Comparison of ENCODE assay signal across 18 cellular contexts in the genomic region with DNA sequence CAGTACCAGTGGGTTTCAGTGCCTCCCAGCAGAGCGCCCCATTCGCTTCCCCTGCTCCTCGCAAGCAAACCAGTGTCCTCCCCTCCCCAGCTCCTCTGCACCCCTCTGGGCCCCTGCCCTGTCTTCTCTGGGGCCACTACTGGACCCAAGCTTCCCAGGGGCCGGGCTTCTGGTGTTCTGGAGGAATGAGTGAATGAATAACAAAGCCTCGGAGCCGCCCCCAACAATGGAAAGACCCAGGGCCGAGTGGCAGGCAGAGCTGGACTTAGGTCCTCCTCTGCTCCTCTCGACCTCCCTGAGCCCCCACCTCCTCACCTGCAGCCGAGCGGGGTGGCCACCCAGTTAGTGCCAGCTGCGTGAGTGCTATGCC. TPM values are rescaled to one million over a fixed set of nuclear protein-coding genes. Genes with fewer than 3 reads are reported as not detected.
DNase-seq lines count a peak whose midpoint lies in the region; ATAC-seq and TF ChIP-seq lines count a peak whose summit lies in the region.
"Had no signal": no experiment of that assay in that cellular context is flagged by ENCODE, and none has a peak within 500 bp of the region (broad histone marks: within the 10 kb centered on the region; RNA-seq: fewer than 3 reads in every experiment).

No MANE protein-coding gene starts in this region.

- TF ChIP-seq CTCF in lung (IDR thresholded peaks at IDR 0.05; ENCODE audit: control extremely low read depth, extremely low read depth) (no peak), stomach (IDR thresholded peaks at IDR 0.05) (no peak), testis (IDR thresholded peaks at IDR 0.05) (no peak)

- H3K4me1 Mint-ChIP-seq in activated naive CD4-positive, alpha-beta T cell treated with anti-CD3 and anti-CD28 coated beads, Interleukin-2, amount 50 U/mL, for 24 hours: peaks cover 11% of the 10 kb centered on the region
- H3K4me1 Mint-ChIP-seq in central memory CD8-positive, alpha-beta T cell: no peaks in the 10 kb centered on the region

- no peak for ATAC-seq in central memory CD8-positive, alpha-beta T cell (replicated peaks; ENCODE audit: extremely low read depth, poor library complexity, severe bottlenecking)
- ATAC-seq in lung (ENCODE audit: insufficient read depth, low FRiP score) (no peak), HG03342 (IDR thresholded peaks at IDR 0.05; ENCODE audit: unreplicated experiment) (no peak)

- intact Hi-C loops in stomach (cut with DNase I; ENCODE audit: low total_unique reads) (no loop called here), testis (cut with DNase I; ENCODE audit: low total_unique reads) (no loop called here)

- H3K36me3 ChIP-seq in lung (ENCODE audit: control insufficient read depth in 2 of 2, insufficient read depth in 2 of 2, low read length in 2 of 2) (no peaks in the 10 kb centered on the region), stomach (no peaks in the 10 kb centered on the region), testis (ENCODE audit: low read depth, missing control alignments) (no peaks in the 10 kb centered on the region)
- H3K36me3 ChIP-seq: BLaER1 treated with 17β-estradiol and CSF1 and Interleukin-3, amounts not matched to agents 10 nM and 100 nM; left lung; upper lobe of left lung had no signal

- H3K4me1 ChIP-seq in lung (ENCODE audit: control insufficient read depth in 2 of 2, insufficient read depth in 2 of 2, low read length in 2 of 2) (peaks cover 0 to 2% of the 10 kb centered on the region in 2 donors), stomach (peaks cover 0 to 14% (median 10%) of the 10 kb centered on the region in 4 donors), testis (no peaks in the 10 kb centered on the region)
- H3K4me1 ChIP-seq: left lung, psoas muscle had no signal

- DNase-seq in activated naive CD4-positive, alpha-beta T cell treated with Interleukin-2 at 50 U/mL for 16 hours: no peak
- no peak for DNase-seq in central memory CD8-positive, alpha-beta T cell (ENCODE audit: low spot score in 2 of 2)
- DNase-seq in lung (ENCODE audit: low spot score): no peak
- DNase-seq in stomach: no peak
- no peak for DNase-seq in testis
- no peak for DNase-seq in T-helper 9 cell
- DNase-seq: 8988T; foreskin keratinocyte; NCI-H1694 treated with DMSO at 0.1 percent for 48 hours; SHP77; stimulated activated naive B cell treated with anti-CD40 and anti-IgM and Interleukin-4, amounts not matched to agents 10 μg/mL and 1 μg/mL and 100 μg/mL, for 72 hours had no signal

- H3K27me3 ChIP-seq in lung (ENCODE audit: control insufficient read depth, insufficient read depth): no peaks in the 10 kb centered on the region
- peaks cover 7 to 71% (median 34%) of the 10 kb centered on the region in 3 donors for H3K27me3 ChIP-seq in stomach
- no peaks in the 10 kb centered on the region for H3K27me3 ChIP-seq in testis

- H3K9me3 Mint-ChIP-seq in activated naive CD4-positive, alpha-beta T cell treated with anti-CD3 and anti-CD28 coated beads, Interleukin-2, amount 50 U/mL, for 24 hours: no peaks in the 10 kb centered on the region
- H3K9me3 Mint-ChIP-seq in central memory CD8-positive, alpha-beta T cell: no peaks in the 10 kb centered on the region
- H3K9me3 Mint-ChIP-seq: stimulated activated naive B cell treated with anti-CD40 and anti-IgM and Interleukin-4, amounts not matched to agents 10 μg/mL and 1 μg/mL and 100 μg/mL, for 72 hours; T-helper 1 cell treated with Interleukin-12 subunit alpha and Interleukin-12 subunit beta and Interleukin-4 antibody, amounts not matched to agents 30 μg/mL and 1 μg/mL, for 36 hours had no signal

- TF ChIP-seq POLR2A in stomach (IDR thresholded peaks at IDR 0.05) (no peak), testis (IDR thresholded peaks at IDR 0.05) (no peak)

- H3K27me3 Mint-ChIP-seq in activated naive CD4-positive, alpha-beta T cell treated with anti-CD3 and anti-CD28 coated beads, Interleukin-2, amount 50 U/mL, for 24 hours: peaks cover 23% of the 10 kb centered on the region
- peaks cover 95% of the 10 kb centered on the region for H3K27me3 Mint-ChIP-seq in central memory CD8-positive, alpha-beta T cell

- no peak overlapping the region for H3K27ac Mint-ChIP-seq in activated naive CD4-positive, alpha-beta T cell treated with anti-CD3 and anti-CD28 coated beads, Interleukin-2, amount 50 U/mL, for 24 hours
- no peak overlapping the region for H3K27ac Mint-ChIP-seq in central memory CD8-positive, alpha-beta T cell (ENCODE audit: low read depth)
- H3K27ac Mint-ChIP-seq: stimulated activated naive B cell treated with anti-CD40 and anti-IgM and Interleukin-4, amounts not matched to agents 10 μg/mL and 1 μg/mL and 100 μg/mL, for 72 hours; T-helper 1 cell treated with Interleukin-12 subunit alpha and Interleukin-12 subunit beta and Interleukin-4 antibody, amounts not matched to agents 30 μg/mL and 1 μg/mL, for 36 hours had no signal

- WGBS in lung, 2 donors: 25 to 29% methylated on average over 11 of the region's 11 CpGs
- 21 to 33% (median 26%) methylated on average over 9 to 11 of the region's 11 CpGs for WGBS in stomach, 5 donors
- 34 to 44% methylated on average over 8 to 11 of the region's 11 CpGs for WGBS in testis, 2 donors

- no peak for TF ChIP-seq EP300 in stomach (IDR thresholded peaks at IDR 0.05)

- H3K4me3 ChIP-seq in lung (peak overlapping the region; percentile 13), stomach (peak overlapping the region in 3 of 4 donors; percentile 13 to 39 (median 28)), testis (peak overlapping the region in 1 of 2 donors; percentile 3)
- H3K4me3 ChIP-seq: BLaER1 treated with 17β-estradiol and CSF1 and Interleukin-3, amounts not matched to agents 10 nM and 100 nM; left lung had no signal

- peaks cover 3% of the 10 kb centered on the region for H3K36me3 Mint-ChIP-seq in activated naive CD4-positive, alpha-beta T cell treated with anti-CD3 and anti-CD28 coated beads, Interleukin-2, amount 50 U/mL, for 24 hours
- H3K36me3 Mint-ChIP-seq in central memory CD8-positive, alpha-beta T cell (ENCODE audit: insufficient read depth): no peaks in the 10 kb centered on the region
- H3K36me3 Mint-ChIP-seq: stimulated activated naive B cell treated with anti-CD40 and anti-IgM and Interleukin-4, amounts not matched to agents 10 μg/mL and 1 μg/mL and 100 μg/mL, for 72 hours had no signal

- H3K9me3 ChIP-seq in lung (ENCODE audit: control insufficient read depth in 2 of 2, insufficient read depth in 1 of 2, low read length in 1 of 2): no peaks in the 10 kb centered on the region
- no peaks in the 10 kb centered on the region for H3K9me3 ChIP-seq in stomach
- no peaks in the 10 kb centered on the region for H3K9me3 ChIP-seq in testis
- H3K9me3 ChIP-seq: left lung, psoas muscle, upper lobe of left lung had no signal

- H3K27ac ChIP-seq in lung (ENCODE audit: low read depth in 1 of 2, low read length in 1 of 2): peak overlapping the region in 1 of 2 donors; percentile 10
- H3K27ac ChIP-seq in stomach: peak overlapping the region in 1 of 5 donors; percentile 25
- no peak overlapping the region for H3K27ac ChIP-seq in testis
- H3K27ac ChIP-seq: BLaER1 treated with 17β-estradiol and CSF1 and Interleukin-3, amounts not matched to agents 10 nM and 100 nM; foreskin keratinocyte; left lung; psoas muscle; upper lobe of left lung had no signal

- peak overlapping the region; percentile 26 for H3K4me3 Mint-ChIP-seq in activated naive CD4-positive, alpha-beta T cell treated with anti-CD3 and anti-CD28 coated beads, Interleukin-2, amount 50 U/mL, for 24 hours
- H3K4me3 Mint-ChIP-seq in central memory CD8-positive, alpha-beta T cell: peak overlapping the region; percentile 29
- H3K4me3 Mint-ChIP-seq: T-helper 1 cell treated with Interleukin-12 subunit alpha and Interleukin-12 subunit beta and Interleukin-4 antibody, amounts not matched to agents 30 μg/mL and 1 μg/mL, for 36 hours had no signal

RNA-seq across cellular contexts. Expression of gene MATN1, which starts 37.6 kb away (rescaled TPM):
- total RNA-seq in lung: under 1 TPM; 0.15 to 0.57 TPM
- polyA plus RNA-seq in lung: under 1 TPM; 0.15 to 0.18 TPM
- total RNA-seq in stomach: 1 to 10 TPM in 1 of 5 donors, not detected in 4; 1.7 TPM
- not detected for polyA plus RNA-seq in stomach
- total RNA-seq in testis: under 1 TPM; 0.55 to 0.62 TPM
- polyA plus RNA-seq in testis (ENCODE audit: insufficient read depth, low read depth, low replicate concordance): 0.32 TPM
- total RNA-seq: psoas muscle had no signal
- polyA plus RNA-seq: foreskin keratinocyte had no signal
